ENCODE assay signal across 23 cellular contexts in genomic region chr11:126456783-126457542, GRCh38.
DNase-seq lines count a peak whose midpoint lies in the region; ATAC-seq, FAIRE-seq and TF ChIP-seq lines count a peak whose summit lies in the region.
"Had no signal": no experiment of that assay in that cellular context is flagged by ENCODE, and none has a peak within 500 bp of the region (broad histone marks: within the 10 kb centered on the region; RNA-seq: fewer than 3 reads in every experiment).

No MANE protein-coding gene starts in this region.

- H3K4me1 ChIP-seq in SK-N-SH (ENCODE audit: control insufficient read depth in 1 of 2, insufficient read depth in 2 of 2, low read depth in 1 of 2, low read length in 1 of 2) (peaks cover 0 to 52% of the 10 kb centered on the region in 2 experiments; a peak in 1 of 4 replicates), K562 (replicated peaks in 1 of 2; ENCODE audit: control insufficient read depth in 2 of 2, insufficient read depth in 2 of 2, low read length in 2 of 2) (no peaks in the 10 kb centered on the region; a peak in 1 of 5 replicates)
- H3K4me1 ChIP-seq: A549, body of pancreas had no signal

- H3K9me1 ChIP-seq in K562 (ENCODE audit: control insufficient read depth, insufficient read depth, low read length), result no peaks in the 10 kb centered on the region

- peaks cover 3% of the 10 kb centered on the region for H3F3A ChIP-seq in SK-N-SH (replicated peaks; ENCODE audit: insufficient read depth)

- in situ Hi-C loops in K562 (cut with MboI), result no loop called here

- no peak overlapping the region for H3K4me2 ChIP-seq in SK-N-SH
- H3K4me2 ChIP-seq in K562 (ENCODE audit: insufficient read depth, low read length), result no peak overlapping the region
- H3K4me2 ChIP-seq: A549 had no signal

- no TSS peak for BruUV-seq in K562 (replicated peaks; lab: Mats Ljungman, UMichigan)

- H3K27ac ChIP-seq in SK-N-SH (ENCODE audit: low read depth in 2 of 2, low read length in 1 of 2), result peak overlapping the region in 1 of 2 experiments; percentile 23; a peak in 2 of 4 replicates
- H3K27ac ChIP-seq in K562 (ENCODE audit: extremely low read depth, low read depth, low read length), result no peak overlapping the region
- H3K27ac ChIP-seq: A549, body of pancreas, epithelial cell of prostate, lower lobe of right lung, neutrophil, upper lobe of left lung had no signal

- TF ChIP-seq CTCF in SK-N-SH (IDR thresholded peaks at IDR 0.05) (no peak), K562 (IDR thresholded peaks at IDR 0.05 in 2 of 3, conservative IDR thresholded peaks at IDR 0.05 in 1 of 3; ENCODE audit: insufficient read depth in 2 of 3, low read depth in 1 of 3, low read length in 3 of 3) (no peak)

- intact Hi-C loops in K562 (cut with micrococcal nuclease), result no loop called here

- ATAC-seq in SK-N-SH treated with all-trans-retinoic acid at 6 μM for 48 hours, result no peak
- no peak for ATAC-seq in K562
- ATAC-seq in T-helper 17 cell, result no peak
- ATAC-seq in GM18870 (IDR thresholded peaks at IDR 0.05; ENCODE audit: unreplicated experiment), result no peak
- ATAC-seq in stimulated activated memory B cell treated with anti-CD40 and anti-IgM and Interleukin-4, amounts not matched to agents 10 μg/mL and 1 μg/mL and 100 μg/mL, for 72 hours, result no peak
- ATAC-seq: A549; activated T-cell treated with anti-CD3 and anti-CD28 coated beads, Interleukin-2, amount 50 U/mL, for 4 hours; body of pancreas; lower lobe of right lung had no signal

- CTCF ChIA-PET in SK-N-SH (lab: Yijun Ruan, JAX), result interaction anchor here (1.0 to 5.9 kb wide), 3 partner anchors 9 to 24 kb away, joined by 3 to 44 read pairs (median 18); no protein-coding TSS in a partner anchor
- CTCF ChIA-PET in K562 (lab: Yijun Ruan, JAX; ENCODE audit: low intra/inter-chr PET ratio), result no interaction called here

- peak; percentile 73 for DNase-seq in SK-N-SH
- DNase-seq in NOMO-1 (lab: John Stamatoyannopoulos, UW; ENCODE audit: unreplicated experiment in 2 of 2), result peak; percentile 24 to 58
- DNase-seq in K562 (ENCODE audit: extremely low read depth in 1 of 4, low spot score in 3 of 4), result no peak
- DNase-seq in NCI-H510A (lab: John Stamatoyannopoulos, UW), result no peak
- no peak for DNase-seq in T-helper 17 cell
- DNase-seq: activated CD4-positive, CD25-positive, alpha-beta regulatory T cell treated with anti-CD3 and anti-CD28 coated beads, Interleukin-2, amount 50 U/mL, for 72 hours; activated naive CD4-positive, alpha-beta T cell; activated T-cell treated with anti-CD3 and anti-CD28 coated beads, Interleukin-2, amount 50 U/mL, for 4 hours; body of pancreas; COR-L47; glutamatergic neuron; H9; lower lobe of right lung; NCI-H2107; NCI-H524 had no signal

- H3K27me3 Mint-ChIP-seq in T-helper 17 cell, result peaks cover 18% of the 10 kb centered on the region
- H3K27me3 Mint-ChIP-seq in stimulated activated memory B cell treated with anti-CD40 and anti-IgM and Interleukin-4, amounts not matched to agents 10 μg/mL and 1 μg/mL and 100 μg/mL, for 72 hours, result peaks cover 18% of the 10 kb centered on the region

- H3K36me3 ChIP-seq in SK-N-SH (replicated peaks in 1 of 2; ENCODE audit: control insufficient read depth in 1 of 2, insufficient read depth in 2 of 2, low read length in 1 of 2) (no peaks in the 10 kb centered on the region), K562 (ENCODE audit: control insufficient read depth, insufficient read depth, low read length) (no peaks in the 10 kb centered on the region)
- H3K36me3 ChIP-seq: lower lobe of right lung, neutrophil, upper lobe of left lung had no signal

- H3K79me2 ChIP-seq in SK-N-SH (ENCODE audit: insufficient read depth) (no peaks in the 10 kb centered on the region), K562 (ENCODE audit: control insufficient read depth, insufficient read depth, low read length) (no peaks in the 10 kb centered on the region)

- H4K20me1 ChIP-seq in SK-N-SH (ENCODE audit: insufficient read depth) (no peaks in the 10 kb centered on the region), K562 (replicated peaks; ENCODE audit: control insufficient read depth, insufficient read depth, low read length) (0 out of 2 replicates have a peak, but pooled peaks cover 6% of the 10 kb centered on the region)

- no peaks in the 10 kb centered on the region for H3K36me3 Mint-ChIP-seq in T-helper 17 cell (ENCODE audit: low read depth)
- no peaks in the 10 kb centered on the region for H3K36me3 Mint-ChIP-seq in stimulated activated memory B cell treated with anti-CD40 and anti-IgM and Interleukin-4, amounts not matched to agents 10 μg/mL and 1 μg/mL and 100 μg/mL, for 72 hours

- H3K9me3 ChIP-seq in SK-N-SH, result no peaks in the 10 kb centered on the region
- H3K9me3 ChIP-seq in K562 (replicated peaks; ENCODE audit: control insufficient read depth, insufficient read depth, low read depth, low read length), result no peaks in the 10 kb centered on the region
- no peaks in the 10 kb centered on the region for H3K9me3 ChIP-seq in T-helper 17 cell (ENCODE audit: control insufficient read depth, low read length, poor library complexity, severe bottlenecking)
- H3K9me3 ChIP-seq: A549, body of pancreas, lower lobe of right lung, neutrophil, upper lobe of left lung had no signal

- no peak overlapping the region for H3K27ac Mint-ChIP-seq in T-helper 17 cell
- no peak overlapping the region for H3K27ac Mint-ChIP-seq in stimulated activated memory B cell treated with anti-CD40 and anti-IgM and Interleukin-4, amounts not matched to agents 10 μg/mL and 1 μg/mL and 100 μg/mL, for 72 hours
- H3K27ac Mint-ChIP-seq: B cell, H9 had no signal

- no peaks in the 10 kb centered on the region for H3K9me2 ChIP-seq in SK-N-SH

- peak in 1 of 2 experiments; percentile 7; a peak in 1 of 4 replicates for TF ChIP-seq EP300 in SK-N-SH (IDR thresholded peaks at IDR 0.05; ENCODE audit: borderline replicate concordance in 1 of 2, low read depth in 1 of 2, low read length in 1 of 2)
- TF ChIP-seq EP300 in K562 (IDR thresholded peaks at IDR 0.05; ENCODE audit: low read length), result no peak

- H3K4me1 Mint-ChIP-seq in T-helper 17 cell, result peaks cover 2% of the 10 kb centered on the region
- H3K4me1 Mint-ChIP-seq in stimulated activated memory B cell treated with anti-CD40 and anti-IgM and Interleukin-4, amounts not matched to agents 10 μg/mL and 1 μg/mL and 100 μg/mL, for 72 hours, result no peaks in the 10 kb centered on the region
- H3K4me1 Mint-ChIP-seq: B cell had no signal

- no peak overlapping the region for H3K4me3 Mint-ChIP-seq in T-helper 17 cell
- no peak overlapping the region for H3K4me3 Mint-ChIP-seq in stimulated activated memory B cell treated with anti-CD40 and anti-IgM and Interleukin-4, amounts not matched to agents 10 μg/mL and 1 μg/mL and 100 μg/mL, for 72 hours
- H3K4me3 Mint-ChIP-seq: activated T-cell treated with anti-CD3 and anti-CD28 coated beads, Interleukin-2, amount 50 U/mL, for 4 hours; B cell; H9 had no signal

- H3K27me3 ChIP-seq in SK-N-SH (ENCODE audit: insufficient read depth), result no peaks in the 10 kb centered on the region
- peaks cover 21 to 78% of the 10 kb centered on the region in 2 experiments; a peak in 4 of 5 replicates for H3K27me3 ChIP-seq in K562 (ENCODE audit: control insufficient read depth in 2 of 2, insufficient read depth in 2 of 2, low read length in 2 of 2)
- H3K27me3 ChIP-seq: body of pancreas, neutrophil, upper lobe of left lung had no signal

- no peak for FAIRE-seq in K562 (lab: Jason Lieb, UNC)
- FAIRE-seq: A549 had no signal

- WGBS in SK-N-SH (ENCODE audit: low lambda C conversion rate), result 77% methylated on average over 20 of the region's 20 CpGs
- WGBS in K562 (ENCODE audit: insufficient coverage, low coverage, missing lambda C conversion rate), result 16% methylated on average over 20 of the region's 20 CpGs

- H3K9me3 Mint-ChIP-seq in stimulated activated memory B cell treated with anti-CD40 and anti-IgM and Interleukin-4, amounts not matched to agents 10 μg/mL and 1 μg/mL and 100 μg/mL, for 72 hours, result no peaks in the 10 kb centered on the region
- H3K9me3 Mint-ChIP-seq: activated T-cell treated with anti-CD3 and anti-CD28 coated beads, Interleukin-2, amount 50 U/mL, for 4 hours; H9 had no signal

- TF ChIP-seq POLR2A in K562 (conservative IDR thresholded peaks at IDR 0.05), result no peak

- POLR2A ChIA-PET in SK-N-SH (lab: Yijun Ruan, JAX), result no interaction called here
- POLR2A ChIA-PET in K562 (lab: Yijun Ruan, JAX), result no interaction called here

- no peak overlapping the region for H3K4me3 ChIP-seq in SK-N-SH (ENCODE audit: low read depth in 2 of 2, low read length in 1 of 2)
- H3K4me3 ChIP-seq in K562, result no peak overlapping the region
- H3K4me3 ChIP-seq: A549, body of pancreas, lower lobe of right lung, upper lobe of left lung had no signal

- TF ChIP-seq RAD21 in SK-N-SH (IDR thresholded peaks at IDR 0.05; ENCODE audit: low read length) (no peak), K562 (CRISPR knock-in tag; conservative IDR thresholded peaks at IDR 0.05 in 1 of 2, IDR thresholded peaks at IDR 0.05 in 1 of 2) (no peak)

- H3K9ac ChIP-seq in SK-N-SH (no peak overlapping the region), K562 (ENCODE audit: insufficient read depth in 1 of 2, low read depth in 2 of 2, low read length in 2 of 2) (no peak overlapping the region)

- H2AFZ ChIP-seq in SK-N-SH (ENCODE audit: low read depth) (no peak overlapping the region), K562 (ENCODE audit: low read depth, low read length) (no peak overlapping the region)

TF ChIP-seq in SK-N-SH, 30 proteins besides CTCF, POLR2A, EP300 and RAD21:
- TF ChIP-seq MAX (IDR thresholded peaks at IDR 0.05; ENCODE audit: low read depth) (no peak), GATA2 (CRISPR knock-in tag; IDR thresholded peaks at IDR 0.05) (peak; percentile 71), RCOR1 (IDR thresholded peaks at IDR 0.05; ENCODE audit: low read length) (0 out of 2 replicates have a peak, but pooled peaks have one; percentile 20)

TF ChIP-seq in SK-N-SH treated with all-trans-retinoic acid at 6 μM for 48 hours, 23 proteins besides CTCF, POLR2A, EP300 and RAD21 (continues in another document):
- no peak for TF ChIP-seq PPARA (CRISPR knock-in tag; IDR thresholded peaks at IDR 0.05; ENCODE audit: borderline replicate concordance)
- no peak for TF ChIP-seq ESRRG (CRISPR knock-in tag; IDR thresholded peaks at IDR 0.05)
- TF ChIP-seq ZFP30 (CRISPR knock-in tag; IDR thresholded peaks at IDR 0.05), result no peak

TF ChIP-seq in K562, 482 proteins besides CTCF, POLR2A, EP300 and RAD21 (continues in another document):
- TF ChIP-seq SREBF2 (CRISPR knock-in tag; IDR thresholded peaks at IDR 0.05), result no peak

Comparison
In these comparisons a context has a peak if more than half of its experiments do, and no peak if none do; other contexts are left out.
1. DNase-seq: peak in SK-N-SH (single experiment) and NOMO-1 (2 of 2); none in K562 (0 of 4), NCI-H510A (single experiment) and T-helper 17 cell (0 of 3).
2. Of the 27 proteins assayed by ChIP-seq in both K562 and SK-N-SH: peak only in K562: none; only in SK-N-SH: GATA2 and RCOR1; in both: none; in neither: 24; mixed calls (peak in some experiments, not most) for 1.